In the genomic region with DNA sequence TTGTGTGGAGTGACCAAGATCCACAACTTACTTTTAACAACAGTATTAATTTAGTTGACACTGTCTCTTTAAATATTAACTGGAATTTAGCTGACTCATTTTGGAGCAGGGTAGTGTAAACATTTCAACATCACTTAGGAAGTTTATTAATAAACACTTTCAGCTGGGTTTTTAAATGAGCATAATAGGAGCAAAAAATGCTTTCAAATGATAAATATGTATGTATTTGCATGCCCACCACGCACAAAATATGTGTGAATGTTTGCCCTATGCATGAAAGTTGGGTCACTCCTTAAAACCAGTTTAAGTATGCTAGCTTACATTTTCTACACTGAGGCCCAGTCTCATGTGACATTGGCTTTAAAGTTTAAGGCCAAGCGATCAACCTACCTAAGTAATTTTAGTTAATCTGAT, we compare ENCODE assay signal across 8 cellular contexts. TPM values are rescaled to one million over a fixed set of nuclear protein-coding genes. Genes with fewer than 3 reads are reported as not detected.
A peak's percentile ranks its signal among the peaks of the same experiment; 100 is the strongest.
DNase-seq lines count a peak whose midpoint lies in the region; ATAC-seq and TF ChIP-seq lines count a peak whose summit lies in the region.

No MANE protein-coding gene starts in this region.

- H3K9me3 Mint-ChIP-seq in progenitor cell of endocrine pancreas (ENCODE audit: low read depth) = no peaks in the 10 kb centered on the region

- TF ChIP-seq CTCF in Peyer's patch (IDR thresholded peaks at IDR 0.05) (no peak), esophagus muscularis mucosa (IDR thresholded peaks at IDR 0.05) (no peak), progenitor cell of endocrine pancreas (IDR thresholded peaks at IDR 0.05; ENCODE audit: unreplicated experiment) (no peak)

- ATAC-seq in HG02973 (IDR thresholded peaks at IDR 0.05; ENCODE audit: unreplicated experiment) = no peak

- intact Hi-C loops in esophagus muscularis mucosa (cut with DNase I) = loop anchor here (5.0 to 10.0 kb wide), 3 partner anchors 215 to 1947 kb away; a partner anchor contains a TSS

- TF ChIP-seq POLR2A in Peyer's patch (IDR thresholded peaks at IDR 0.05) (no peak), esophagus muscularis mucosa (IDR thresholded peaks at IDR 0.05; ENCODE audit: low read depth) (no peak)

- peaks cover 11% of the 10 kb centered on the region; the same call in 1 of the 2 replicates for H3K4me1 ChIP-seq in ES-I3 (ENCODE audit: insufficient read depth, low read length)
- peaks cover 0 to 35% (median 8%) of the 10 kb centered on the region in 4 donors for H3K4me1 ChIP-seq in Peyer's patch
- H3K4me1 ChIP-seq in esophagus muscularis mucosa = peaks cover 47 to 57% (median 51%) of the 10 kb centered on the region in 4 donors

- H3K4me3 ChIP-seq in Peyer's patch = peak overlapping the region; percentile 72 to 98 (median 94)
- peak overlapping the region; percentile 78 to 94 (median 93) for H3K4me3 ChIP-seq in esophagus muscularis mucosa

- peak overlapping the region; percentile 98 for H3K27ac Mint-ChIP-seq in progenitor cell of endocrine pancreas

- DNase-seq in Peyer's patch (no peak), esophagus muscularis mucosa (ENCODE audit: extremely low spot score) (no peak), progenitor cell of endocrine pancreas (ENCODE audit: low spot score, unreplicated experiment) (no peak), DMS 273 treated with DMSO at 0.1 percent for 48 hours (lab: John Stamatoyannopoulos, UW) (no peak), HuH-7.5 (ENCODE audit: low spot score) (no peak), NCI-H2029 treated with DMSO at 0.1 percent for 48 hours (lab: John Stamatoyannopoulos, UW) (no peak)

- H3K36me3 Mint-ChIP-seq in progenitor cell of endocrine pancreas (ENCODE audit: insufficient read depth) = peaks cover 22% of the 10 kb centered on the region

- peak overlapping the region; percentile 96; the same call in 1 of the 2 replicates for H3K9ac ChIP-seq in ES-I3 (ENCODE audit: low read depth, low read length)

- H3K27me3 Mint-ChIP-seq in progenitor cell of endocrine pancreas = no peaks in the 10 kb centered on the region

- H3K4me1 Mint-ChIP-seq in progenitor cell of endocrine pancreas (ENCODE audit: low read depth) = peaks cover 59% of the 10 kb centered on the region

- no peaks in the 10 kb centered on the region for H3K27me3 ChIP-seq in Peyer's patch
- H3K27me3 ChIP-seq in esophagus muscularis mucosa = no peaks in the 10 kb centered on the region

- peak overlapping the region; percentile 89 for H3K4me3 Mint-ChIP-seq in progenitor cell of endocrine pancreas (ENCODE audit: low read depth)

- H3K9me3 ChIP-seq in ES-I3 (ENCODE audit: control insufficient read depth, insufficient read depth, low read length) (peaks cover 3% of the 10 kb centered on the region; the same call in 1 of the 2 replicates), Peyer's patch (no peaks in the 10 kb centered on the region), esophagus muscularis mucosa (no peaks in the 10 kb centered on the region)

- WGBS in esophagus muscularis mucosa = 12% methylated on average over 2 of the region's 2 CpGs

- TF ChIP-seq EP300 in esophagus muscularis mucosa (IDR thresholded peaks at IDR 0.05) = no peak

- H3K36me3 ChIP-seq in ES-I3 (ENCODE audit: insufficient read depth, low read length) (peaks cover 23% of the 10 kb centered on the region), Peyer's patch (peaks cover 0 to 30% (median 0%) of the 10 kb centered on the region in 3 donors), esophagus muscularis mucosa (peaks cover 5 to 45% (median 23%) of the 10 kb centered on the region in 4 donors)

- H3K27ac ChIP-seq in Peyer's patch (peak overlapping the region; percentile 97 to 100 (median 100)), esophagus muscularis mucosa (replicated peaks in 1 of 4) (peak overlapping the region; percentile 99 to 100 (median 100))

RNA-seq across cellular contexts. Expression of a gene that starts 2.9 kb away (rescaled TPM):
- total RNA-seq in Peyer's patch = 100 to 1,000 TPM in 3 of 4 donors, 10 to 100 TPM in 1; 69.0 to 272 (median 135) TPM
- total RNA-seq in esophagus muscularis mucosa = 100 to 1,000 TPM; 176 to 303 (median 225) TPM
- 179 and 183 TPM in 2 replicates for total RNA-seq in progenitor cell of endocrine pancreas
